Comparison of ENCODE assay signal across 8 cellular contexts in the genomic region with DNA sequence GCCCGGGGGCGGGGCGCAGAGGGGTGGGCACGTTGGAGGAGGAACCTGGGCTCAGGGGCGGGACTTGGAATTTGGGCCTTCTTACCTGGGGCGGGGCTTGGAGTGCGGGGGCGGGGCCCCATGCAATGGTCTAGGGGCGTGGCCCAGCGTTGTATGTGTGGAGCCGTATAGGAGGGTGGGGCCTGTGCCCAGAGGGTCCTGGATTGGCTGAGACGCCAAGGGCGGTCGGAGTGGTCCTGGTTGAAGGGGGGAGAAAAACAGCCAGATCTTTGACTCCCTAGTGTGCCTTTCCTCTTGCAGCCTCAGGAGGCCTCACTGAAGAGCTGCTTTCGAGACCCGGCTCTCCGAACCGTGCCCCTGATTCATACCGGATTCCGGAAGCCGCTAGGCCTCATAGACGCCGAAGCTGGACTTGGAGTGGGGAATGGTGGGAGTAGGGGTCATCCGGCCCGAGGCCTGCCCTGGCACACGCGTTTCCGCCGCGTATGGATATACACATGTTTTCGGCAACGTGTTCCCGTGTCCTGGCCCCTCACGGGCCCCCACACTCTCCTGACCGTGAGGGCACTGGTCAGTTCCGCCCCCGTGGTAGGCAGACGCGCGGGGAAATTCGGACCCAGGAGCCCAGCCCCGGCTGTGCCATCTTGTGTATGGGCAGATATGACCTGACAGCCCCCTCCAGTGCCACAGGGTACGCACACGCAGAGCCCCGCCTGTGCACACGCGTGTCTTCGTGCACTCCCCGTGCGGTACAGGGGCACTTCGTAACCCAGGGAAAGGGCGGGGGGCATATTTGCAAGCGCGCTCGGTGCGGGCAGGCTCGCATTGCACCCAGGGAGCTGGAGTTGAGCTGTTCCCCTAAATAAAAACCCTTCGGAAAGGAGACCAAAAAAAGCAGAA. TPM values are rescaled to one million over a fixed set of nuclear protein-coding genes. Genes with fewer than 3 reads are reported as not detected.
DNase-seq lines count a peak whose midpoint lies in the region; ATAC-seq and TF ChIP-seq lines count a peak whose summit lies in the region.

No MANE protein-coding gene starts in this region.

- peaks cover 9% of the 10 kb centered on the region for H3K36me3 Mint-ChIP-seq in T-helper 1 cell treated with Interleukin-12 subunit alpha and Interleukin-12 subunit beta and Interleukin-4 antibody, amounts not matched to agents 30 μg/mL and 1 μg/mL, for 36 hours (ENCODE audit: low read depth)

- TF ChIP-seq CTCF in GM12872 (IDR thresholded peaks at IDR 0.05; ENCODE audit: insufficient read depth, low read depth, low read length) = peak; percentile 2; the same call in 1 of the 3 replicates
- peak in 1 of 4 experiments; percentile 21 for TF ChIP-seq CTCF in prostate gland (IDR thresholded peaks at IDR 0.05)

- H3K4me1 Mint-ChIP-seq in T-helper 1 cell treated with Interleukin-12 subunit alpha and Interleukin-12 subunit beta and Interleukin-4 antibody, amounts not matched to agents 30 μg/mL and 1 μg/mL, for 36 hours (ENCODE audit: low read depth) = peaks cover 38% of the 10 kb centered on the region

- peak overlapping the region; percentile 91 to 93 for H3K27ac ChIP-seq in prostate gland
- H3K27ac ChIP-seq in urinary bladder (ENCODE audit: low read depth) = peak overlapping the region; percentile 77

- peaks cover 8% of the 10 kb centered on the region for H3K27me3 Mint-ChIP-seq in T-helper 1 cell treated with Interleukin-12 subunit alpha and Interleukin-12 subunit beta and Interleukin-4 antibody, amounts not matched to agents 30 μg/mL and 1 μg/mL, for 36 hours (ENCODE audit: low read depth)

- intact Hi-C loops in left ventricle myocardium superior (cut with micrococcal nuclease) = no loop called here
- intact Hi-C loops in prostate gland (cut with DNase I) = loop anchor here (5.0 kb wide), 1 partner anchor 87 kb away; a partner anchor contains a TSS

- H3K27me3 ChIP-seq in prostate gland (replicated peaks; ENCODE audit: insufficient read depth) = no peaks in the 10 kb centered on the region

- H3K9me3 ChIP-seq in prostate gland = no peaks in the 10 kb centered on the region

- H3K4me1 ChIP-seq in prostate gland (replicated peaks) = peaks cover 3% of the 10 kb centered on the region
- H3K4me1 ChIP-seq in urinary bladder (ENCODE audit: insufficient read depth) = no peaks in the 10 kb centered on the region

- H3K4me3 Mint-ChIP-seq in T-helper 1 cell treated with Interleukin-12 subunit alpha and Interleukin-12 subunit beta and Interleukin-4 antibody, amounts not matched to agents 30 μg/mL and 1 μg/mL, for 36 hours = peak overlapping the region; percentile 84

- DNase-seq in NCI-H1694 (lab: John Stamatoyannopoulos, UW) (peak; percentile 97), amygdala (lab: John Stamatoyannopoulos, UW) (peak in 55 of 56 donors; percentile 26 to 95 (median 77)), left ventricle myocardium superior (peak; percentile 97), prostate gland (ENCODE audit: low spot score) (peak; percentile 98)

- H3K4me3 ChIP-seq in prostate gland (peak overlapping the region; percentile 87 to 89), urinary bladder (ENCODE audit: low read depth, low read length) (peak overlapping the region; percentile 94)

- H3K27ac Mint-ChIP-seq in T-helper 1 cell treated with Interleukin-12 subunit alpha and Interleukin-12 subunit beta and Interleukin-4 antibody, amounts not matched to agents 30 μg/mL and 1 μg/mL, for 36 hours = peak overlapping the region; percentile 86

- TF ChIP-seq POLR2A in prostate gland (IDR thresholded peaks at IDR 0.05) = peak; percentile 75

- peaks cover 9 to 11% of the 10 kb centered on the region in 2 donors for H3K36me3 ChIP-seq in prostate gland
- peaks cover 2% of the 10 kb centered on the region for H3K36me3 ChIP-seq in urinary bladder (ENCODE audit: insufficient read depth)

- under 1% methylated on average over 58 of the region's 58 CpGs for WGBS in prostate gland
- under 1% methylated on average over 58 of the region's 58 CpGs for WGBS in urinary bladder

- H3K9me3 Mint-ChIP-seq in T-helper 1 cell treated with Interleukin-12 subunit alpha and Interleukin-12 subunit beta and Interleukin-4 antibody, amounts not matched to agents 30 μg/mL and 1 μg/mL, for 36 hours = no peaks in the 10 kb centered on the region

- peak; percentile 70 for ATAC-seq in HG02678 (IDR thresholded peaks at IDR 0.05; ENCODE audit: unreplicated experiment)
- peak; percentile 84 for ATAC-seq in left ventricle myocardium superior

RNA-seq across cellular contexts. Expression of a gene that starts 0.7 kb away (rescaled TPM):
- total RNA-seq in left ventricle myocardium superior = 15.6 TPM
- 10 to 100 TPM; 24.0 to 41.9 TPM for total RNA-seq in prostate gland
- 4.2 TPM for total RNA-seq in urinary bladder
- 20.3 TPM for polyA plus RNA-seq in urinary bladder

RNA-seq across cellular contexts. Expression of a gene that starts 9.2 kb away (rescaled TPM):
- total RNA-seq in left ventricle myocardium superior = 1.3 TPM
- total RNA-seq in prostate gland = 10 to 100 TPM in 1 of 2 donors, 1 to 10 TPM in 1; 8.1 to 22.5 TPM
- 1.6 TPM for total RNA-seq in urinary bladder
- 3.6 TPM for polyA plus RNA-seq in urinary bladder

RNA-seq across cellular contexts. Expression of a gene that starts 10.0 kb away (rescaled TPM):
- total RNA-seq in left ventricle myocardium superior = 46.7 TPM
- total RNA-seq in prostate gland = 10 to 100 TPM; 62.9 to 91.7 TPM
- 33.0 TPM for total RNA-seq in urinary bladder
- polyA plus RNA-seq in urinary bladder = 67.2 TPM

RNA-seq across cellular contexts. Expression of a gene that starts 49.6 kb away (rescaled TPM):
- total RNA-seq in left ventricle myocardium superior (100 TPM), prostate gland (10 to 100 TPM; 59.1 to 72.3 TPM), urinary bladder (11.8 TPM)
- 279 TPM for polyA plus RNA-seq in urinary bladder

RNA-seq across cellular contexts. Expression of a gene that starts 51.7 kb away (rescaled TPM):
- total RNA-seq in left ventricle myocardium superior (44.9 TPM), prostate gland (10 to 100 TPM; 47.9 to 80.8 TPM), urinary bladder (8.3 TPM)
- 42.3 TPM for polyA plus RNA-seq in urinary bladder

Comparison
In these comparisons a context has a peak if more than half of its experiments do, and no peak if none do; other contexts are left out.
1. Peak in every context shown above with its lines: DNase-seq, ATAC-seq, H3K4me3 ChIP-seq and H3K27ac ChIP-seq.